In genomic region chr5:68918306-68918705, GRCh38 we compare ENCODE assay signal across 17 cellular contexts.
"Had no signal": no experiment of that assay in that cellular context is flagged by ENCODE, and none has a peak within 500 bp of the region (broad histone marks: within the 10 kb centered on the region; RNA-seq: fewer than 3 reads in every experiment).

No MANE protein-coding gene starts in this region.

- H3K36me3 ChIP-seq: gastroesophageal sphincter, neutrophil, tibial nerve, upper lobe of right lung had no signal

- H3K27me3 ChIP-seq: dorsolateral prefrontal cortex, gastroesophageal sphincter, neutrophil, testis, tibial nerve, upper lobe of right lung had no signal

- H3K27ac ChIP-seq: dorsolateral prefrontal cortex, gastroesophageal sphincter, neutrophil, psoas muscle, testis, tibial nerve, upper lobe of right lung had no signal

- DNase-seq: cortex of kidney; dorsolateral prefrontal cortex; effector CD8-positive, alpha-beta T cell; kidney; mucosa of descending colon; naive thymus-derived CD8-positive, alpha-beta T cell; psoas muscle; retina; stimulated activated CD4-positive, alpha-beta T cell treated with anti-CD3 and anti-CD28 coated beads, Interleukin-2, amount 100 ng/mL, for 24 hours; stimulated activated CD4-positive, alpha-beta T cell treated with anti-CD3 and anti-CD28 coated beads, Interleukin-4, amount 100 ng/mL, for 4 hours; stimulated activated naive B cell treated with anti-CD40 and anti-IgM and Interleukin-4, amounts not matched to agents 10 μg/mL and 1 μg/mL and 100 μg/mL, for 72 hours; stimulated activated naive CD8-positive, alpha-beta T cell treated with anti-CD3 and anti-CD28 coated beads, Interleukin-15, amount 100 ng/mL, for 72 hours; testis; upper lobe of right lung had no signal

- FAIRE-seq: kidney had no signal

- H3K4me3 ChIP-seq: dorsolateral prefrontal cortex, gastroesophageal sphincter, mucosa of descending colon, psoas muscle, testis, tibial nerve, upper lobe of right lung had no signal

- H3K9me3 ChIP-seq: neutrophil, testis, upper lobe of right lung had no signal

- H3K4me1 ChIP-seq: gastroesophageal sphincter, psoas muscle, testis, tibial nerve, upper lobe of right lung had no signal
